16 cellular contexts compared by ENCODE assay signal in the genomic region with DNA sequence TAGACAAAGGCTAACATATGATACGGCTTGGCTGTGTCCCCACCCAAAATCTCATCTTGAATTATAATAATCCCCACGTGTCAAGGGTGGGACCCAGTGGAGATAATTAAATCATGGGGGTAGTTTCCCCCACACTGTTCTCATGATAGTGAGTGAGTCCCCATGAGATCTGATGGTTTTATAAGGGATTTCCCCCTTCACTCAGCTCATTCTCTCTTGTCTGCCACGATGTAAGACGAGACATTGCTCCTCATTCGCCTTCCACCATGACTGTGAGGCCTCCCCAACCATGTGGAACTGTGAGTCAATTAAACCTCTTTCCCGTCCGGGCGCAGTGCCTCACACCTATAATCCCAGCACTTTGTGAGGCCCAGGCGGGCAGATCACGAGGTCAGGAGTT.
DNase-seq lines count a peak whose midpoint lies in the region; ATAC-seq and TF ChIP-seq lines count a peak whose summit lies in the region.
"Had no signal": no experiment of that assay in that cellular context is flagged by ENCODE, and none has a peak within 500 bp of the region (broad histone marks: within the 10 kb centered on the region; RNA-seq: fewer than 3 reads in every experiment).

No MANE protein-coding gene starts in this region.

- H3K4me3 ChIP-seq in left ventricle myocardium inferior = no peak overlapping the region
- H3K4me3 ChIP-seq in right atrium auricular region = no peak overlapping the region
- H3K4me3 ChIP-seq: BLaER1 treated with 17β-estradiol and CSF1 and Interleukin-3, amounts not matched to agents 10 nM and 100 nM; GM23338 had no signal

- intact Hi-C loops in left ventricle myocardium inferior (cut with micrococcal nuclease) = no loop called here

- peak overlapping the region in 2 of 6 donors; percentile 54 to 63 for H3K27ac Mint-ChIP-seq in naive B cell
- H3K27ac Mint-ChIP-seq: CD4-positive, CD25-positive, alpha-beta regulatory T cell; GM23338 had no signal

- H3K9me3 ChIP-seq in left ventricle myocardium inferior (replicated peaks) (no peaks in the 10 kb centered on the region), right atrium auricular region (no peaks in the 10 kb centered on the region)

- TF ChIP-seq CTCF in left ventricle myocardium inferior (IDR thresholded peaks at IDR 0.05; ENCODE audit: borderline replicate concordance) (no peak), right atrium auricular region (IDR thresholded peaks at IDR 0.05) (no peak), VCaP (conservative IDR thresholded peaks at IDR 0.05) (no peak)

- H3K4me1 ChIP-seq in left ventricle myocardium inferior = peaks cover 76% of the 10 kb centered on the region
- peaks cover 0 to 48% of the 10 kb centered on the region in 2 donors for H3K4me1 ChIP-seq in right atrium auricular region

- ATAC-seq in naive B cell (ENCODE audit: low read depth in 2 of 2) = peak; percentile 21 to 45
- no peak for ATAC-seq in HG02870 (IDR thresholded peaks at IDR 0.05; ENCODE audit: unreplicated experiment)
- no peak for ATAC-seq in HG02884 (IDR thresholded peaks at IDR 0.05; ENCODE audit: unreplicated experiment)
- ATAC-seq: GM23338 had no signal

- H3K36me3 ChIP-seq in left ventricle myocardium inferior (no peaks in the 10 kb centered on the region), right atrium auricular region (no peaks in the 10 kb centered on the region)
- H3K36me3 ChIP-seq: BLaER1 treated with 17β-estradiol and CSF1 and Interleukin-3, amounts not matched to agents 10 nM and 100 nM had no signal

- DNase-seq in activated CD4-positive, alpha-beta T cell treated with anti-CD3 and anti-CD28 coated beads for 48 hours = peak; percentile 4
- DNase-seq in activated CD4-positive, alpha-beta T cell treated with anti-CD3 and anti-CD28 coated beads for 1 hour = no peak
- no peak for DNase-seq in left ventricle myocardium inferior
- DNase-seq in right atrium auricular region (ENCODE audit: low spot score) = no peak
- DNase-seq in naive B cell = peak; percentile 5
- DNase-seq: 8988T; AML-193; CD4-positive, CD25-positive, alpha-beta regulatory T cell; DMS53; GF-D8; H7 had no signal

- no peaks in the 10 kb centered on the region for H3K9me3 Mint-ChIP-seq in naive B cell
- H3K9me3 Mint-ChIP-seq: GM23338 had no signal

- H3K4me3 Mint-ChIP-seq in naive B cell = peak overlapping the region in 1 of 8 donors; percentile 16
- H3K4me3 Mint-ChIP-seq: CD4-positive, CD25-positive, alpha-beta regulatory T cell; GM23338 had no signal

- no peaks in the 10 kb centered on the region for H3K36me3 Mint-ChIP-seq in naive B cell
- H3K36me3 Mint-ChIP-seq: CD4-positive, CD25-positive, alpha-beta regulatory T cell had no signal

- no peaks in the 10 kb centered on the region for H3K27me3 Mint-ChIP-seq in naive B cell

- peaks cover 0 to 13% (median 1%) of the 10 kb centered on the region in 3 donors for H3K4me1 Mint-ChIP-seq in naive B cell
- H3K4me1 Mint-ChIP-seq: CD4-positive, CD25-positive, alpha-beta regulatory T cell had no signal

- peak overlapping the region; percentile 78 for H3K27ac ChIP-seq in left ventricle myocardium inferior (replicated peaks)
- H3K27ac ChIP-seq in right atrium auricular region = peak overlapping the region in 1 of 2 donors; percentile 39
- peak overlapping the region; percentile 24 for H3K27ac ChIP-seq in VCaP

- no peaks in the 10 kb centered on the region for H3K27me3 ChIP-seq in left ventricle myocardium inferior (ENCODE audit: low read depth)
- no peaks in the 10 kb centered on the region for H3K27me3 ChIP-seq in right atrium auricular region
- H3K27me3 ChIP-seq: BLaER1 treated with 17β-estradiol and CSF1 and Interleukin-3, amounts not matched to agents 10 nM and 100 nM had no signal

Comparison
In these comparisons a context has a peak if more than half of its experiments do, and no peak if none do; other contexts are left out.
1. DNase-seq: peak in activated CD4-positive, alpha-beta T cell treated with anti-CD3 and anti-CD28 coated beads for 48 hours (single experiment) and naive B cell (single experiment); none in activated CD4-positive, alpha-beta T cell treated with anti-CD3 and anti-CD28 coated beads for 1 hour (single experiment), left ventricle myocardium inferior (single experiment) and right atrium auricular region (single experiment).
2. ATAC-seq: peak in naive B cell (2 of 2); none in HG02870 (single experiment) and HG02884 (single experiment).